Comparison of ENCODE assay signal across 25 cellular contexts in genomic region chr2:268323-268722, GRCh38. TPM values are rescaled to one million over a fixed set of nuclear protein-coding genes. Genes with fewer than 3 reads are reported as not detected.
A peak's percentile ranks its signal among the peaks of the same experiment; 100 is the strongest.
DNase-seq lines count a peak whose midpoint lies in the region; ATAC-seq and TF ChIP-seq lines count a peak whose summit lies in the region.
"Had no signal": no experiment of that assay in that cellular context is flagged by ENCODE, and none has a peak within 500 bp of the region (broad histone marks: within the 10 kb centered on the region; RNA-seq: fewer than 3 reads in every experiment).

No MANE protein-coding gene starts in this region.

- H3K36me3 ChIP-seq in OCI-LY7 (ENCODE audit: insufficient read depth, low read length), result peaks cover 63% of the 10 kb centered on the region
- H3K36me3 ChIP-seq in gastrocnemius medialis, result peaks cover 0 to 8% of the 10 kb centered on the region in 2 donors

- H3K4me3 ChIP-seq in OCI-LY7 (ENCODE audit: low read depth, low read length, poor library complexity, severe bottlenecking), result peak overlapping the region; percentile 89
- no peak overlapping the region for H3K4me3 ChIP-seq in gastrocnemius medialis
- H3K4me3 ChIP-seq: GM23338, HAP-1 had no signal

- H3K4me2 ChIP-seq in OCI-LY7 (ENCODE audit: low read length), result peak overlapping the region; percentile 81
- H3K4me2 ChIP-seq: GM23338, KMS-11 had no signal

- H3K36me3 Mint-ChIP-seq in activated naive CD8-positive, alpha-beta T cell, result peaks cover 4% of the 10 kb centered on the region
- peaks cover 18% of the 10 kb centered on the region for H3K36me3 Mint-ChIP-seq in activated naive CD8-positive, alpha-beta T cell treated with anti-CD3 and anti-CD28 coated beads for 36 hours

- no peaks in the 10 kb centered on the region for H3K27me3 ChIP-seq in gastrocnemius medialis

- H3K9me2 ChIP-seq in OCI-LY7 (ENCODE audit: insufficient read depth, low read length), result no peaks in the 10 kb centered on the region

- ATAC-seq in GM18873 (IDR thresholded peaks at IDR 0.05; ENCODE audit: low FRiP score, unreplicated experiment) (no peak), GM19035 (IDR thresholded peaks at IDR 0.05; ENCODE audit: unreplicated experiment) (no peak), gastrocnemius medialis (no peak)
- ATAC-seq: GM23338 had no signal

- intact Hi-C loops in OCI-LY7 (cut with micrococcal nuclease; ENCODE audit: unreplicated experiment), result loop anchor here (10.0 kb wide), 1 partner anchor 166 kb away; no protein-coding TSS in a partner anchor
- intact Hi-C loops in cardiac septum (cut with DNase I), result no loop called here
- intact Hi-C loops in gastrocnemius medialis (cut with DNase I; ENCODE audit: low total_unique reads), result no loop called here

- in situ Hi-C loops in gastrocnemius medialis (cut with MboI; ENCODE audit: low sequenced_read_pairs in 4 of 4), result no loop called here

- H4K20me1 ChIP-seq in OCI-LY7 (ENCODE audit: insufficient read depth, low read length), result peaks cover 66% of the 10 kb centered on the region

- POLR2A ChIA-PET in OCI-LY7 (lab: Charles Lee), result interaction anchor here (1.1 to 1.3 kb wide), 2 partner anchors 8 to 15 kb away, joined by 4 to 5 read pairs; no protein-coding TSS in a partner anchor

- H2AFZ ChIP-seq in OCI-LY7 (ENCODE audit: low read length), result no peak overlapping the region
- H2AFZ ChIP-seq: GM23338 had no signal

- H3K27me3 Mint-ChIP-seq in activated naive CD8-positive, alpha-beta T cell, result no peaks in the 10 kb centered on the region
- no peaks in the 10 kb centered on the region for H3K27me3 Mint-ChIP-seq in activated naive CD8-positive, alpha-beta T cell treated with anti-CD3 and anti-CD28 coated beads for 36 hours

- CTCF ChIA-PET in OCI-LY7 (lab: Charles Lee; ENCODE audit: unreplicated experiment), result no interaction called here

- H3K9me3 ChIP-seq in OCI-LY7 (ENCODE audit: low read length), result no peaks in the 10 kb centered on the region
- no peaks in the 10 kb centered on the region for H3K9me3 ChIP-seq in gastrocnemius medialis
- H3K9me3 ChIP-seq: HAP-1 had no signal

- H3K4me1 Mint-ChIP-seq in activated naive CD8-positive, alpha-beta T cell (ENCODE audit: low read depth), result peaks cover 66% of the 10 kb centered on the region
- peaks cover 51% of the 10 kb centered on the region for H3K4me1 Mint-ChIP-seq in activated naive CD8-positive, alpha-beta T cell treated with anti-CD3 and anti-CD28 coated beads for 36 hours

- H3K27ac ChIP-seq in OCI-LY7 (ENCODE audit: low read depth, low read length, poor library complexity, severe bottlenecking), result no peak overlapping the region
- H3K27ac ChIP-seq in gastrocnemius medialis, result no peak overlapping the region
- H3K27ac ChIP-seq: HL-60, KMS-11 had no signal

- TF ChIP-seq POLR2A in erythroblast (IDR thresholded peaks at IDR 0.05; ENCODE audit: low read length), result no peak
- TF ChIP-seq POLR2A in gastrocnemius medialis (IDR thresholded peaks at IDR 0.05), result no peak

- peaks cover 51% of the 10 kb centered on the region for H3K4me1 ChIP-seq in OCI-LY7 (ENCODE audit: insufficient read depth, low read length, poor library complexity, severe bottlenecking)
- peaks cover 25 to 47% of the 10 kb centered on the region in 2 donors for H3K4me1 ChIP-seq in gastrocnemius medialis

- BruUV-seq in OCI-LY7 (replicated peaks; lab: Mats Ljungman, UMichigan), result no TSS peak

- peaks cover 85% of the 10 kb centered on the region for H3K79me2 ChIP-seq in OCI-LY7 (ENCODE audit: insufficient read depth, low read depth, low read length)

- H3K9me3 Mint-ChIP-seq in activated naive CD8-positive, alpha-beta T cell (ENCODE audit: low read depth), result no peaks in the 10 kb centered on the region
- no peaks in the 10 kb centered on the region for H3K9me3 Mint-ChIP-seq in activated naive CD8-positive, alpha-beta T cell treated with anti-CD3 and anti-CD28 coated beads for 36 hours
- H3K9me3 Mint-ChIP-seq: GM23338 had no signal

- DNase-seq in activated naive CD8-positive, alpha-beta T cell treated with anti-CD3 and anti-CD28 coated beads for 36 hours, result no peak
- no peak for DNase-seq in OCI-LY7 (ENCODE audit: low spot score)
- peak; percentile 81 to 83 for DNase-seq in erythroblast (lab: John Stamatoyannopoulos, UW)
- no peak for DNase-seq in cardiac septum (ENCODE audit: low spot score)
- no peak for DNase-seq in gastrocnemius medialis
- DNase-seq: 8988T, DMS79, MV-4-11, NCI-H1694, NCI-H2081, NCI-H2171 treated with DMSO at 0.1 percent for 48 hours, NCI-H524 treated with DMSO at 0.1 percent for 48 hours, Right ventricle myocardium superior had no signal

- no peak overlapping the region for H3K4me3 Mint-ChIP-seq in activated naive CD8-positive, alpha-beta T cell
- no peak overlapping the region for H3K4me3 Mint-ChIP-seq in activated naive CD8-positive, alpha-beta T cell treated with anti-CD3 and anti-CD28 coated beads for 36 hours
- H3K4me3 Mint-ChIP-seq: CD14-positive monocyte, GM23338 had no signal

- TF ChIP-seq CTCF in OCI-LY7 (conservative IDR thresholded peaks at IDR 0.05; ENCODE audit: low read length) (no peak), gastrocnemius medialis (IDR thresholded peaks at IDR 0.05 in 4 of 5, conservative IDR thresholded peaks at IDR 0.05 in 1 of 5) (no peak)

- peak overlapping the region; percentile 51 for H3K27ac Mint-ChIP-seq in activated naive CD8-positive, alpha-beta T cell
- no peak overlapping the region for H3K27ac Mint-ChIP-seq in activated naive CD8-positive, alpha-beta T cell treated with anti-CD3 and anti-CD28 coated beads for 36 hours
- H3K27ac Mint-ChIP-seq: CD14-positive monocyte, GM23338 had no signal

RNA-seq across cellular contexts. Expression of gene ACP1, which starts 3.6 kb away (rescaled TPM):
- total RNA-seq in activated naive CD8-positive, alpha-beta T cell treated with anti-CD3 and anti-CD28 coated beads for 36 hours, result 100 to 1,000 TPM; 170 to 172 TPM
- total RNA-seq in OCI-LY7 (2014; rRNA removed; shearing (Covaris generic)), result 124 and 126 TPM in 2 replicates
- total RNA-seq in OCI-LY7 (2022), result 99.0 and 114 TPM in 2 replicates
- total RNA-seq in cardiac septum, result 64.6 TPM
- 10 to 100 TPM; 69.7 to 91.3 (median 81.9) TPM for total RNA-seq in gastrocnemius medialis

RNA-seq across cellular contexts. Expression of gene SH3YL1, which starts 4.5 kb away (rescaled TPM):
- 10 to 100 TPM; 15.8 to 17.9 TPM for total RNA-seq in activated naive CD8-positive, alpha-beta T cell treated with anti-CD3 and anti-CD28 coated beads for 36 hours
- total RNA-seq in OCI-LY7 (2014; rRNA removed; shearing (Covaris generic)), result 20.3 and 30.9 TPM in 2 replicates
- 21.3 and 26.6 TPM in 2 replicates for total RNA-seq in OCI-LY7 (2022)
- total RNA-seq in cardiac septum, result 12.9 TPM
- 10 to 100 TPM in 1 of 4 donors, 1 to 10 TPM in 3; 6.2 to 16.1 (median 8.5) TPM for total RNA-seq in gastrocnemius medialis

RNA-seq across cellular contexts. Expression of gene ALKAL2, which starts 19.6 kb away (rescaled TPM):
- total RNA-seq in activated naive CD8-positive, alpha-beta T cell treated with anti-CD3 and anti-CD28 coated beads for 36 hours, result not detected
- not detected in 2 replicates for total RNA-seq in OCI-LY7 (2014; rRNA removed; shearing (Covaris generic))
- not detected in 2 replicates for total RNA-seq in OCI-LY7 (2022)
- total RNA-seq in cardiac septum, result 2.7 TPM
- total RNA-seq in gastrocnemius medialis, result not detected
- total RNA-seq: HT-29, M059J, Right ventricle myocardium superior, RPMI7951, SK-MEL-5 had no signal

Comparison
In these comparisons a context has a peak if more than half of its experiments do, and no peak if none do; other contexts are left out.
1. DNase-seq: peak in erythroblast (2 of 2); none in activated naive CD8-positive, alpha-beta T cell treated with anti-CD3 and anti-CD28 coated beads for 36 hours (single experiment), OCI-LY7 (single experiment), cardiac septum (single experiment) and gastrocnemius medialis (0 of 2).